ENCODE assay signal across 2 cellular contexts in genomic region chr10:86709786-86710185, GRCh38.
TF ChIP-seq lines count a peak whose summit lies in the region.

No MANE protein-coding gene starts in this region.

TF ChIP-seq in WTC11, 78 proteins besides CTCF, POLR2A, EP300 and RAD21 (continued from another document):
- TF ChIP-seq ERG (CRISPR knock-in tag; IDR thresholded peaks at IDR 0.05) (no peak), STAT6 (CRISPR knock-in tag; conservative IDR thresholded peaks at IDR 0.05; ENCODE audit: low read depth) (no peak), ZNF121 (CRISPR knock-in tag; IDR thresholded peaks at IDR 0.05) (no peak), ZNF512 (CRISPR knock-in tag; IDR thresholded peaks at IDR 0.05; ENCODE audit: borderline replicate concordance) (no peak), MAX (CRISPR knock-in tag; IDR thresholded peaks at IDR 0.05) (no peak), CREM (CRISPR knock-in tag; IDR thresholded peaks at IDR 0.05) (no peak), NR1H2 (CRISPR knock-in tag; IDR thresholded peaks at IDR 0.05) (no peak)

TF ChIP-seq in SK-N-SH treated with all-trans-retinoic acid at 6 μM for 48 hours, 23 proteins besides CTCF, POLR2A, EP300 and RAD21 (continued from another document):
- TF ChIP-seq TSHZ2 (CRISPR knock-in tag; IDR thresholded peaks at IDR 0.05) (no peak), CSRNP3 (CRISPR knock-in tag; IDR thresholded peaks at IDR 0.05) (no peak)
